Comparison of ENCODE assay signal across 1 cellular context in the genomic region with DNA sequence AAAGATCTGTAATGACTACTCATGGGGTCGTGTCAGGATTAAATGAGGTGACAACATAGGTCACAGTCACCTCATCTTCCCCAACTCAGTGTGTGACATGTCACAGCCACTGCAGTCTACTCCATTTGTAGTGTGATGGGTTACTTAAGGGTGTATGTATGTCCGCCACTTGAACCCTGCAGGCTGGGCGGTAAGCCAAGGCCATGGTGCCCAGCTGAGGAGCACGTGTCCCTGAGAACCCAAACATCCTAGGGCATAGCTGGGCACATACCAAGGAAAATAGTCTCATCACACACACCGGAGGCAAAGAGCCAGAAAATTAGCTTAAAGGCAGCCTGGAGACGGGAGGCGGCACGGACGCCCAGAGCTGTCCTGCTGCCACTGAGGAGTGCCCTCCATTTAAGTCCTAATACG.
TF ChIP-seq lines count a peak whose summit lies in the region.

No MANE protein-coding gene starts in this region.

TF ChIP-seq in GM23338, 12 proteins besides CTCF, POLR2A, EP300 and RAD21 (continued from another document):
- TF ChIP-seq, protein P1, sequence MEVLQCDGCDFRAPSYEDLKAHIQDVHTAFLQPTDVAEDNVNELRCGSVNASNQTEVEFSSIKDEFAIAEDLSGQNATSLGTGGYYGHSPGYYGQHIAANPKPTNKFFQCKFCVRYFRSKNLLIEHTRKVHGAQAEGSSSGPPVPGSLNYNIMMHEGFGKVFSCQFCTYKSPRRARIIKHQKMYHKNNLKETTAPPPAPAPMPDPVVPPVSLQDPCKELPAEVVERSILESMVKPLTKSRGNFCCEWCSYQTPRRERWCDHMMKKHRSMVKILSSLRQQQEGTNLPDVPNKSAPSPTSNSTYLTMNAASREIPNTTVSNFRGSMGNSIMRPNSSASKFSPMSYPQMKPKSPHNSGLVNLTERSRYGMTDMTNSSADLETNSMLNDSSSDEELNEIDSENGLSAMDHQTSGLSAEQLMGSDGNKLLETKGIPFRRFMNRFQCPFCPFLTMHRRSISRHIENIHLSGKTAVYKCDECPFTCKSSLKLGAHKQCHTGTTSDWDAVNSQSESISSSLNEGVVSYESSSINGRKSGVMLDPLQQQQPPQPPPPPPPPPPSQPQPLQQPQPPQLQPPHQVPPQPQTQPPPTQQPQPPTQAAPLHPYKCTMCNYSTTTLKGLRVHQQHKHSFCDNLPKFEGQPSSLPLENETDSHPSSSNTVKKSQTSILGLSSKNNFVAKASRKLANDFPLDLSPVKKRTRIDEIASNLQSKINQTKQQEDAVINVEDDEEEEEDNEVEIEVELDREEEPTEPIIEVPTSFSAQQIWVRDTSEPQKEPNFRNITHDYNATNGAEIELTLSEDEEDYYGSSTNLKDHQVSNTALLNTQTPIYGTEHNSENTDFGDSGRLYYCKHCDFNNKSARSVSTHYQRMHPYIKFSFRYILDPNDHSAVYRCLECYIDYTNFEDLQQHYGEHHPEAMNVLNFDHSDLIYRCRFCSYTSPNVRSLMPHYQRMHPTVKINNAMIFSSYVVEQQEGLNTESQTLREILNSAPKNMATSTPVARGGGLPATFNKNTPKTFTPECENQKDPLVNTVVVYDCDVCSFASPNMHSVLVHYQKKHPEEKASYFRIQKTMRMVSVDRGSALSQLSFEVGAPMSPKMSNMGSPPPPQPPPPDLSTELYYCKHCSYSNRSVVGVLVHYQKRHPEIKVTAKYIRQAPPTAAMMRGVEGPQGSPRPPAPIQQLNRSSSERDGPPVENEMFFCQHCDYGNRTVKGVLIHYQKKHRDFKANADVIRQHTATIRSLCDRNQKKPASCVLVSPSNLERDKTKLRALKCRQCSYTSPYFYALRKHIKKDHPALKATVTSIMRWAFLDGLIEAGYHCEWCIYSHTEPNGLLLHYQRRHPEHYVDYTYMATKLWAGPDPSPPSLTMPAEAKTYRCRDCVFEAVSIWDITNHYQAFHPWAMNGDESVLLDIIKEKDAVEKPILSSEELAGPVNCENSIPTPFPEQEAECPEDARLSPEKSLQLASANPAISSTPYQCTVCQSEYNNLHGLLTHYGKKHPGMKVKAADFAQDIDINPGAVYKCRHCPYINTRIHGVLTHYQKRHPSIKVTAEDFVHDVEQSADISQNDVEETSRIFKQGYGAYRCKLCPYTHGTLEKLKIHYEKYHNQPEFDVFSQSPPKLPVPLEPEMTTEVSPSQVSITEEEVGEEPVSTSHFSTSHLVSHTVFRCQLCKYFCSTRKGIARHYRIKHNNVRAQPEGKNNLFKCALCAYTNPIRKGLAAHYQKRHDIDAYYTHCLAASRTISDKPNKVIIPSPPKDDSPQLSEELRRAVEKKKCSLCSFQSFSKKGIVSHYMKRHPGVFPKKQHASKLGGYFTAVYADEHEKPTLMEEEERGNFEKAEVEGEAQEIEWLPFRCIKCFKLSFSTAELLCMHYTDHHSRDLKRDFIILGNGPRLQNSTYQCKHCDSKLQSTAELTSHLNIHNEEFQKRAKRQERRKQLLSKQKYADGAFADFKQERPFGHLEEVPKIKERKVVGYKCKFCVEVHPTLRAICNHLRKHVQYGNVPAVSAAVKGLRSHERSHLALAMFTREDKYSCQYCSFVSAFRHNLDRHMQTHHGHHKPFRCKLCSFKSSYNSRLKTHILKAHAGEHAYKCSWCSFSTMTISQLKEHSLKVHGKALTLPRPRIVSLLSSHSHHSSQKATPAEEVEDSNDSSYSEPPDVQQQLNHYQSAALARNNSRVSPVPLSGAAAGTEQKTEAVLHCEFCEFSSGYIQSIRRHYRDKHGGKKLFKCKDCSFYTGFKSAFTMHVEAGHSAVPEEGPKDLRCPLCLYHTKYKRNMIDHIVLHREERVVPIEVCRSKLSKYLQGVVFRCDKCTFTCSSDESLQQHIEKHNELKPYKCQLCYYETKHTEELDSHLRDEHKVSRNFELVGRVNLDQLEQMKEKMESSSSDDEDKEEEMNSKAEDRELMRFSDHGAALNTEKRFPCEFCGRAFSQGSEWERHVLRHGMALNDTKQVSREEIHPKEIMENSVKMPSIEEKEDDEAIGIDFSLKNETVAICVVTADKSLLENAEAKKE (CRISPR knock-in tag; IDR thresholded peaks at IDR 0.05), result no peak
- TF ChIP-seq, protein P2, sequence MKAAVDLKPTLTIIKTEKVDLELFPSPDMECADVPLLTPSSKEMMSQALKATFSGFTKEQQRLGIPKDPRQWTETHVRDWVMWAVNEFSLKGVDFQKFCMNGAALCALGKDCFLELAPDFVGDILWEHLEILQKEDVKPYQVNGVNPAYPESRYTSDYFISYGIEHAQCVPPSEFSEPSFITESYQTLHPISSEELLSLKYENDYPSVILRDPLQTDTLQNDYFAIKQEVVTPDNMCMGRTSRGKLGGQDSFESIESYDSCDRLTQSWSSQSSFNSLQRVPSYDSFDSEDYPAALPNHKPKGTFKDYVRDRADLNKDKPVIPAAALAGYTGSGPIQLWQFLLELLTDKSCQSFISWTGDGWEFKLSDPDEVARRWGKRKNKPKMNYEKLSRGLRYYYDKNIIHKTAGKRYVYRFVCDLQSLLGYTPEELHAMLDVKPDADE (IDR thresholded peaks at IDR 0.05), result no peak
- TF ChIP-seq ZNF331 (CRISPR knock-in tag; IDR thresholded peaks at IDR 0.05; ENCODE audit: low read depth) (no peak), NANOG (IDR thresholded peaks at IDR 0.05; ENCODE audit: borderline replicate concordance) (no peak), JUNB (IDR thresholded peaks at IDR 0.05; ENCODE audit: unreplicated experiment) (no peak), EZH2phosphoT487 (IDR thresholded peaks at IDR 0.05; ENCODE audit: unreplicated experiment) (no peak), ZNF114 (CRISPR knock-in tag; IDR thresholded peaks at IDR 0.05) (no peak)
